ENCODE assay signal across 1 cellular context in genomic region chr6:311679-312220, GRCh38.
TF ChIP-seq lines count a peak whose summit lies in the region.

No MANE protein-coding gene starts in this region.

TF ChIP-seq in K562, 482 proteins besides CTCF, POLR2A, EP300 and RAD21 (continued from another document and continues in another):
- peak; percentile 40; the same call in 1 of the 2 replicates for TF ChIP-seq ARID1B (IDR thresholded peaks at IDR 0.05)
- no peak for TF ChIP-seq MGA (IDR thresholded peaks at IDR 0.05)
- TF ChIP-seq RBM15 (IDR thresholded peaks at IDR 0.05; ENCODE audit: insufficient read depth, low read length) = no peak
- peak; percentile 23 for TF ChIP-seq MAFK (IDR thresholded peaks at IDR 0.05; ENCODE audit: low read length)
- no peak for TF ChIP-seq TFAM (CRISPR knock-in tag; conservative IDR thresholded peaks at IDR 0.05)
- TF ChIP-seq LEF1 (IDR thresholded peaks at IDR 0.05) = no peak
- no peak for TF ChIP-seq PHF21A (IDR thresholded peaks at IDR 0.05; ENCODE audit: borderline replicate concordance, low read depth)
- TF ChIP-seq ZNF699 (CRISPR knock-in tag; IDR thresholded peaks at IDR 0.05; ENCODE audit: insufficient replicate concordance) = no peak
- peak; percentile 86 for TF ChIP-seq ZNF384 (IDR thresholded peaks at IDR 0.05; ENCODE audit: low read depth, low read length)
- no peak for TF ChIP-seq ZNF274 (IDR thresholded peaks at IDR 0.05; ENCODE audit: borderline replicate concordance, low read depth, low read length)
- no peak for TF ChIP-seq ZSCAN32 (CRISPR knock-in tag; IDR thresholded peaks at IDR 0.05)
- TF ChIP-seq ZNF695 (CRISPR knock-in tag; IDR thresholded peaks at IDR 0.05) = no peak
- TF ChIP-seq SRSF3 (IDR thresholded peaks at IDR 0.05; ENCODE audit: insufficient read depth, low read length) = no peak
- no peak for TF ChIP-seq ZFP1 (CRISPR knock-in tag; IDR thresholded peaks at IDR 0.05)
- no peak for TF ChIP-seq CUX1 (CRISPR knock-in tag; IDR thresholded peaks at IDR 0.05)
- no peak for TF ChIP-seq SP2 (IDR thresholded peaks at IDR 0.05; ENCODE audit: extremely low read depth, low read depth, low read length, poor library complexity, severe bottlenecking)
- TF ChIP-seq MEF2A (IDR thresholded peaks at IDR 0.05; ENCODE audit: control insufficient read depth, low read depth, low read length) = no peak
- TF ChIP-seq CBFA2T3 (IDR thresholded peaks at IDR 0.05) = peak; percentile 57
- no peak for TF ChIP-seq LARP7 (IDR thresholded peaks at IDR 0.05)
- no peak for TF ChIP-seq MTF1 (CRISPR knock-in tag; IDR thresholded peaks at IDR 0.05; ENCODE audit: borderline replicate concordance)
- peak; percentile 35; the same call in 1 of the 2 replicates for TF ChIP-seq SMARCE1 (IDR thresholded peaks at IDR 0.05)
- no peak for TF ChIP-seq BHLHE40 (IDR thresholded peaks at IDR 0.05; ENCODE audit: low read length)
- no peak for TF ChIP-seq KLF10 (CRISPR knock-in tag; IDR thresholded peaks at IDR 0.05)
- no peak for TF ChIP-seq SFPQ (IDR thresholded peaks at IDR 0.05; ENCODE audit: low read depth, low read length)
- no peak for TF ChIP-seq DNMT1 (IDR thresholded peaks at IDR 0.05)
- no peak for TF ChIP-seq RNF219 (CRISPR knock-in tag; IDR thresholded peaks at IDR 0.05)
- TF ChIP-seq ZNF239 (CRISPR knock-in tag; IDR thresholded peaks at IDR 0.05) = no peak
- TF ChIP-seq ZNF395 (CRISPR knock-in tag; IDR thresholded peaks at IDR 0.05) = no peak
- TF ChIP-seq JUND (IDR thresholded peaks at IDR 0.05; ENCODE audit: borderline replicate concordance, low read depth, low read length) = no peak
- 0 out of 3 replicates have a peak, but pooled peaks have one; percentile 29 for TF ChIP-seq JUND (tag; IDR thresholded peaks at IDR 0.05; ENCODE audit: borderline replicate concordance, low read depth, low read length)
- TF ChIP-seq RBM14 (IDR thresholded peaks at IDR 0.05; ENCODE audit: borderline replicate concordance, insufficient read depth, low read depth, low read length) = no peak
- no peak for TF ChIP-seq NCOA6 (IDR thresholded peaks at IDR 0.05)
- no peak for TF ChIP-seq ELK3 (CRISPR knock-in tag; IDR thresholded peaks at IDR 0.05)
- TF ChIP-seq CHCHD3 (CRISPR knock-in tag; IDR thresholded peaks at IDR 0.05) = no peak
- TF ChIP-seq HIVEP1 (CRISPR knock-in tag; IDR thresholded peaks at IDR 0.05) = no peak
- no peak for TF ChIP-seq PHB2 (IDR thresholded peaks at IDR 0.05; ENCODE audit: low read depth)
